In the genomic region with DNA sequence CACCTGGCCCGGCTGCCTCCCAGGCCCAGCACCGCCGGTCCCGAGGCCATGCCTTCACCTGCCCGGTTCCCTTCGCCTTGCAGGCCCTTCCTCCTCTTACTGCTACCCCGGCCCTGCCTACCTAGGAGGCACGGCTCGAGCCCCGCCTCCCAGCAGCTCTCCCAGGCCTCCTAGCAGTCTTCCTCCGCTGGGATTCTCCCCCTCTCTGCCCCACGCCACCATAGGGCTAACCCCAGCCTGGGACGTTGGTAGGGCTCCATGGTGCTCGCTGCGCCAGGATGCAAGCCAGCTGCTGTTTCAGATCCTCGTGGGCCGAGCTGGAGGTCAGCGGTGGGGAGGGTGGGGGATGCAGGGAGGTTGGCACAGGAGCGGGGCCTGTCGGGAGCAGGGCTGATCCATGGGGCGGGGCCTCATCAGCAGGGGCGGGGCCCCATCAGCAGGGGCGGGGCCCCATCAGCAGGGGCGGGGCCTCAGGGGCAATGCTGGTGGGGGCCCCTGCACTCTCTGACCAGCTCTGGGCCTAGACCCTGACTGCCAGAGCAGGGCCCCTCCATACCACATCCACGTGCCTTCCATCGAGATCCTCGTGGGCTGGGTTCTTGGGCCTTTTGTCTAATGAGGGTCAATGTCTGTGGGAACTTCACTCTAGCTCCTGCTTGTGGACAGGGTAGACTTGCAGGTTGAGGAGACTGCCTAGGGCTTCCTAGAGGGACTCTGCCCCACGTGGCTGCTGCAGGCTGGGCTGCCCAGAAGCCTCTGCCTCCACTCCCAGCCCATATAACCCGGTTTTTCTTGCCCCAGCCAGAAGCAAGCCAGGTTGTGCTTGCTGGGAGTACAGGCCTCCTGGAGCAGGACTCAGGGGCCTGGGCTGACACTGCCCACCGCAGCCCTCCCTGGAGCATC, we compare ENCODE assay signal across 8 cellular contexts.
DNase-seq lines count a peak whose midpoint lies in the region; TF ChIP-seq lines count a peak whose summit lies in the region.

No MANE protein-coding gene starts in this region.

- peaks cover 19% of the 10 kb centered on the region for H3K36me3 ChIP-seq in HUES64 (ENCODE audit: insufficient read depth, low read length)

- H3K4me3 ChIP-seq in HUES64 (ENCODE audit: low read length) (peak overlapping the region; percentile 84), choroid plexus epithelial cell (ENCODE audit: low read depth, low read length) (peak overlapping the region; percentile 5)

- in situ Hi-C loops in GM13977 (cut with MboI; ENCODE audit: low pct_unique_long_range_greater_than_20kb, low sequenced_read_pairs, unreplicated experiment), result no loop called here

- peak overlapping the region; percentile 70 for H3K9ac ChIP-seq in HUES64 (ENCODE audit: low read depth, low read length)

- TF ChIP-seq CTCF in GM13977 (IDR thresholded peaks at IDR 0.05; ENCODE audit: extremely low read depth, insufficient read depth, missing control alignments) (peak; percentile 21), choroid plexus epithelial cell (conservative IDR thresholded peaks at IDR 0.05; ENCODE audit: low read depth, low read length) (peak; percentile 24)

- H3K4me1 ChIP-seq in HUES64 (ENCODE audit: insufficient read depth, low read length), result no peaks in the 10 kb centered on the region

- no peak for DNase-seq in GM13977 (ENCODE audit: low spot score)
- no peak for DNase-seq in choroid plexus epithelial cell (ENCODE audit: low read depth)
- peak; percentile 84 for DNase-seq in mesenteric fat pad (ENCODE audit: low spot score)
- no peak for DNase-seq in AG20443 (ENCODE audit: low spot score)
- no peak for DNase-seq in NCI-H446 treated with DMSO at 0.1 percent for 48 hours (lab: John Stamatoyannopoulos, UW)
- no peak for DNase-seq in activated gamma-delta T cell treated with Interleukin-2 at 50 U/mL for 16 hours
- DNase-seq in NCI-H1436 (lab: John Stamatoyannopoulos, UW), result no peak

- H3K27ac ChIP-seq in HUES64 (ENCODE audit: low read depth, low read length), result no peak overlapping the region; the same call in 1 of the 2 replicates

- WGBS in HUES64, result 17% methylated on average over 30 of the region's 30 CpGs

- H3K27me3 ChIP-seq in HUES64 (ENCODE audit: insufficient read depth, low read length), result no peaks in the 10 kb centered on the region

- no peaks in the 10 kb centered on the region for H3K9me3 ChIP-seq in HUES64 (ENCODE audit: insufficient read depth, low read depth, low read length)
